8 cellular contexts compared by ENCODE assay signal in genomic region chr20:3471397-3472021, GRCh38. TPM values are rescaled to one million over a fixed set of nuclear protein-coding genes. Genes with fewer than 3 reads are reported as not detected.
DNase-seq lines count a peak whose midpoint lies in the region; ATAC-seq, FAIRE-seq and TF ChIP-seq lines count a peak whose summit lies in the region.

No MANE protein-coding gene starts in this region.

- POLR2A ChIA-PET in naive thymus-derived CD4-positive, alpha-beta T cell (lab: Charles Lee), result interaction anchor here (0.6 to 1.7 kb wide), 3 partner anchors 19 to 630 kb away, joined by 3 to 5 read pairs (median 3); no protein-coding TSS in a partner anchor

- no peaks in the 10 kb centered on the region for H3K9me3 Mint-ChIP-seq in activated T-cell treated with anti-CD3 and anti-CD28 coated beads, Interleukin-2, amount 50 U/mL, for 24 hours
- H3K9me3 Mint-ChIP-seq in dendritic cell treated with granulocyte-macrophage colony-stimulating factor and Interleukin-4, amounts not matched to agents 40 ng/mL and 50 ng/mL, for 4 days, result no peaks in the 10 kb centered on the region
- H3K9me3 Mint-ChIP-seq in naive thymus-derived CD4-positive, alpha-beta T cell, result peaks cover 0 to 4% (median 0%) of the 10 kb centered on the region in 11 donors

- H3K4me3 ChIP-seq in LNCaP clone FGC (ENCODE audit: low read depth, low read length), result peak overlapping the region; percentile 79
- peak overlapping the region; percentile 89 for H3K4me3 ChIP-seq in naive thymus-derived CD4-positive, alpha-beta T cell (ENCODE audit: low read length)

- ATAC-seq in naive thymus-derived CD4-positive, alpha-beta T cell, result no peak
- no peak for ATAC-seq in GM21367 (IDR thresholded peaks at IDR 0.05; ENCODE audit: unreplicated experiment)

- peaks cover 9% of the 10 kb centered on the region for H3K36me3 Mint-ChIP-seq in activated T-cell treated with anti-CD3 and anti-CD28 coated beads, Interleukin-2, amount 50 U/mL, for 24 hours (ENCODE audit: low read depth)
- peaks cover 15% of the 10 kb centered on the region for H3K36me3 Mint-ChIP-seq in dendritic cell treated with granulocyte-macrophage colony-stimulating factor and Interleukin-4, amounts not matched to agents 40 ng/mL and 50 ng/mL, for 4 days (ENCODE audit: low read depth)
- no peaks in the 10 kb centered on the region for H3K36me3 Mint-ChIP-seq in naive thymus-derived CD4-positive, alpha-beta T cell

- DNase-seq in activated T-cell treated with anti-CD3 and anti-CD28 coated beads, Interleukin-2, amount 50 U/mL, for 24 hours, result no peak
- no peak for DNase-seq in activated T-cell treated with anti-CD3 and anti-CD28 coated beads, Interleukin-2, amount 50 U/mL, for 1 hour
- DNase-seq in LNCaP clone FGC (ENCODE audit: low read depth) (no peak), kidney glomerular epithelial cell (lab: John Stamatoyannopoulos, UW) (no peak), frontal cortex (ENCODE audit: low spot score in 2 of 2) (no peak)
- DNase-seq in naive thymus-derived CD4-positive, alpha-beta T cell, result peak in 2 of 9 donors; percentile 4 to 7

- H3K27ac Mint-ChIP-seq in activated T-cell treated with anti-CD3 and anti-CD28 coated beads, Interleukin-2, amount 50 U/mL, for 24 hours, result peak overlapping the region; percentile 84
- peak overlapping the region; percentile 90 for H3K27ac Mint-ChIP-seq in dendritic cell treated with granulocyte-macrophage colony-stimulating factor and Interleukin-4, amounts not matched to agents 40 ng/mL and 50 ng/mL, for 4 days
- H3K27ac Mint-ChIP-seq in naive thymus-derived CD4-positive, alpha-beta T cell, result peak overlapping the region; percentile 45 to 96 (median 86)

- peaks cover 21 to 26% of the 10 kb centered on the region in 2 donors for H3K4me1 ChIP-seq in naive thymus-derived CD4-positive, alpha-beta T cell (ENCODE audit: control insufficient read depth in 2 of 2, insufficient read depth in 2 of 2, low read length in 2 of 2)

- TF ChIP-seq CTCF in LNCaP clone FGC (IDR thresholded peaks at IDR 0.05; ENCODE audit: control insufficient read depth, extremely low read depth, insufficient read depth), result no peak

- no peaks in the 10 kb centered on the region for H3K27me3 ChIP-seq in naive thymus-derived CD4-positive, alpha-beta T cell (ENCODE audit: control insufficient read depth in 2 of 2, insufficient read depth in 2 of 2, low read length in 2 of 2)

- H3K27me3 Mint-ChIP-seq in activated T-cell treated with anti-CD3 and anti-CD28 coated beads, Interleukin-2, amount 50 U/mL, for 24 hours, result no peaks in the 10 kb centered on the region
- H3K27me3 Mint-ChIP-seq in dendritic cell treated with granulocyte-macrophage colony-stimulating factor and Interleukin-4, amounts not matched to agents 40 ng/mL and 50 ng/mL, for 4 days, result peaks cover 3% of the 10 kb centered on the region
- H3K27me3 Mint-ChIP-seq in naive thymus-derived CD4-positive, alpha-beta T cell, result peaks cover 0 to 10% (median 0%) of the 10 kb centered on the region in 5 donors

- CTCF ChIA-PET in naive thymus-derived CD4-positive, alpha-beta T cell (lab: Charles Lee), result no interaction called here

- no peak for FAIRE-seq in frontal cortex (lab: Jason Lieb, UNC)

- H3K9me3 ChIP-seq in naive thymus-derived CD4-positive, alpha-beta T cell (ENCODE audit: control insufficient read depth in 2 of 3, low read length in 3 of 3), result no peaks in the 10 kb centered on the region

- intact Hi-C loops in dendritic cell treated with granulocyte-macrophage colony-stimulating factor and Interleukin-4, amounts not matched to agents 40 ng/mL and 50 ng/mL, for 4 days (cut with micrococcal nuclease), result loop anchor here (2.0 kb wide), 1 partner anchor 63 kb away; no protein-coding TSS in a partner anchor
- intact Hi-C loops in naive thymus-derived CD4-positive, alpha-beta T cell (cut with micrococcal nuclease), result loop anchor here (1.0 to 10.0 kb wide), 4 partner anchors 51 to 267 kb away; partner anchors contain the start of genes DDRGK1 (in 1 of the 2) and ITPA (in 1 of the 2)

- no peaks in the 10 kb centered on the region for H3K36me3 ChIP-seq in naive thymus-derived CD4-positive, alpha-beta T cell (ENCODE audit: control insufficient read depth in 2 of 3, insufficient read depth in 3 of 3, low read length in 3 of 3)

- peaks cover 38% of the 10 kb centered on the region for H3K4me1 Mint-ChIP-seq in activated T-cell treated with anti-CD3 and anti-CD28 coated beads, Interleukin-2, amount 50 U/mL, for 24 hours (ENCODE audit: low read depth)
- H3K4me1 Mint-ChIP-seq in dendritic cell treated with granulocyte-macrophage colony-stimulating factor and Interleukin-4, amounts not matched to agents 40 ng/mL and 50 ng/mL, for 4 days (ENCODE audit: low read depth), result peaks cover 38% of the 10 kb centered on the region
- H3K4me1 Mint-ChIP-seq in naive thymus-derived CD4-positive, alpha-beta T cell, result peaks cover 26 to 43% (median 34%) of the 10 kb centered on the region in 7 donors

- H3K27ac ChIP-seq in naive thymus-derived CD4-positive, alpha-beta T cell (ENCODE audit: low read depth, low read length), result peak overlapping the region; percentile 79

- H3K4me3 Mint-ChIP-seq in activated T-cell treated with anti-CD3 and anti-CD28 coated beads, Interleukin-2, amount 50 U/mL, for 24 hours, result peak overlapping the region; percentile 95
- H3K4me3 Mint-ChIP-seq in dendritic cell treated with granulocyte-macrophage colony-stimulating factor and Interleukin-4, amounts not matched to agents 40 ng/mL and 50 ng/mL, for 4 days, result peak overlapping the region; percentile 99
- peak overlapping the region; percentile 89 to 97 (median 96) for H3K4me3 Mint-ChIP-seq in naive thymus-derived CD4-positive, alpha-beta T cell

RNA-seq across cellular contexts. Expression of gene ATRN, which starts 0.7 kb away (rescaled TPM):
- 10 to 100 TPM; 12.4 to 17.5 (median 13.0) TPM for total RNA-seq in naive thymus-derived CD4-positive, alpha-beta T cell
- polyA plus RNA-seq in naive thymus-derived CD4-positive, alpha-beta T cell, result 1 to 10 TPM; 9.2 to 9.5 TPM
- total RNA-seq in frontal cortex, result 51.0 TPM
